In the genomic region with DNA sequence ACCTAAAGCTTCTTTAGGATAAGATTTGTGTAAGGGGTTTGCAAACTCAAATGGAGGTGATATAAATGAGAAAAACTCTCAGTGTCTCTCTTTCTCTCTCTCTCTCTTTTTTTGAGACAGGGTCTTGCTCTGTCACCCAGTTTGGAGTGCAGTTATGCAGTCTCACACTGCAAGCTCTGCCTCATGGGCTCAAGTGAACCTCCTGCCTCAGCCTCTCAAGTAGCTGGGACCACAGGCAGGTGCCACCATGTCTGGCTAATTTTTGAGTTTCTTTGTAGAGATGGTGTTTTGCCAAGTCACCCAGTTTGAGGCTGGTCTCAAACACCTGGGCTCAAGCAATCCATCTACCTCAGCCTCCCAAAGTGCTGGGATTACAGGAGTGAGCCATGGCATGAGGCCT, we compare ENCODE assay signal across 1 cellular context.
TF ChIP-seq lines count a peak whose summit lies in the region.

No MANE protein-coding gene starts in this region.

TF ChIP-seq in IMR-90, 13 proteins besides CTCF, POLR2A, EP300 and RAD21:
- TF ChIP-seq MAFK (IDR thresholded peaks at IDR 0.05; ENCODE audit: low read depth, low read length): no peak
- no peak for TF ChIP-seq FOS (IDR thresholded peaks at IDR 0.05; ENCODE audit: low read depth, low read length)
- TF ChIP-seq, protein P1, sequence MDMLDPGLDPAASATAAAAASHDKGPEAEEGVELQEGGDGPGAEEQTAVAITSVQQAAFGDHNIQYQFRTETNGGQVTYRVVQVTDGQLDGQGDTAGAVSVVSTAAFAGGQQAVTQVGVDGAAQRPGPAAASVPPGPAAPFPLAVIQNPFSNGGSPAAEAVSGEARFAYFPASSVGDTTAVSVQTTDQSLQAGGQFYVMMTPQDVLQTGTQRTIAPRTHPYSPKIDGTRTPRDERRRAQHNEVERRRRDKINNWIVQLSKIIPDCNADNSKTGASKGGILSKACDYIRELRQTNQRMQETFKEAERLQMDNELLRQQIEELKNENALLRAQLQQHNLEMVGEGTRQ (IDR thresholded peaks at IDR 0.05; ENCODE audit: low read depth, low read length): no peak
- TF ChIP-seq MAZ (IDR thresholded peaks at IDR 0.05; ENCODE audit: borderline replicate concordance, low read depth, low read length): no peak
- no peak for TF ChIP-seq MXI1 (IDR thresholded peaks at IDR 0.05; ENCODE audit: borderline replicate concordance, low read depth, low read length)
- TF ChIP-seq CEBPB (IDR thresholded peaks at IDR 0.05; ENCODE audit: low read depth, low read length): no peak
- TF ChIP-seq CHD1 (IDR thresholded peaks at IDR 0.05; ENCODE audit: low read depth, low read length): no peak
- TF ChIP-seq, protein P2, sequence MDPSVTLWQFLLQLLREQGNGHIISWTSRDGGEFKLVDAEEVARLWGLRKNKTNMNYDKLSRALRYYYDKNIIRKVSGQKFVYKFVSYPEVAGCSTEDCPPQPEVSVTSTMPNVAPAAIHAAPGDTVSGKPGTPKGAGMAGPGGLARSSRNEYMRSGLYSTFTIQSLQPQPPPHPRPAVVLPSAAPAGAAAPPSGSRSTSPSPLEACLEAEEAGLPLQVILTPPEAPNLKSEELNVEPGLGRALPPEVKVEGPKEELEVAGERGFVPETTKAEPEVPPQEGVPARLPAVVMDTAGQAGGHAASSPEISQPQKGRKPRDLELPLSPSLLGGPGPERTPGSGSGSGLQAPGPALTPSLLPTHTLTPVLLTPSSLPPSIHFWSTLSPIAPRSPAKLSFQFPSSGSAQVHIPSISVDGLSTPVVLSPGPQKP (IDR thresholded peaks at IDR 0.05; ENCODE audit: borderline replicate concordance, low read depth, low read length): no peak
- no peak for TF ChIP-seq RFX5 (IDR thresholded peaks at IDR 0.05; ENCODE audit: low read depth, low read length)
- TF ChIP-seq NFE2L2 (IDR thresholded peaks at IDR 0.05; ENCODE audit: low read depth, low read length): no peak
- TF ChIP-seq RCOR1 (IDR thresholded peaks at IDR 0.05; ENCODE audit: insufficient replicate concordance, low read length): no peak
- no peak for TF ChIP-seq SMC3 (IDR thresholded peaks at IDR 0.05; ENCODE audit: low read depth, low read length)
- no peak for TF ChIP-seq BHLHE40 (IDR thresholded peaks at IDR 0.05; ENCODE audit: low read depth, low read length)
